Comparison of ENCODE assay signal across 1 cellular context in the genomic region with DNA sequence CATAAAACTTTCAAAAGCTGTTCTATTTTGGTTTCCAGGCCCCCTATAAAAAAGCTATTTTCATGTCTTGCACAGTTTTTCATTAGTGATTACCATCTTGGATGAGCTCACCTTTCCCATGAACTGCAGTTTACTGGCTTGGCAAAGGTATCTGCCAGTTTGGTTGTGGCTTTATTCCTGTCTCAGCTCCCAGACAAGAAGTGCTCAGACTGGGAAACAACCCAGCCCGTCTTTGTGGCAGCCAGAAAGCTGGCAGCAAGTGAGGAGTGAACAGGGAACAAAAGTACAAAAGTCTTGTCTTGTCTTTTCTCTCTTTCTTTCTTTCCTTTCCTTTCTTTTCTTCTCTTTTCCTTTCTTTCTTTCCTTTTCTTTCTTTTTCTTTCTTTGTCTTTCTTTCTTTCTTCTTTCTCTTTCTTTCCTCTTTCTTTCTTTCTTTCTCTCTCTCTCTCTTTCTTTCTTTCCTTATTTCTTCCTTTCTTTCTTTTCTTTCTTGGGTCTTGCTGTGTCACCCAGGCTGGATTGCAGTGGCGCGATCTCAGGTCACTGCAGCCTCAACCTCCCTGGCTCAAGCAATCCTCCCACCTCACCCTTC.
TF ChIP-seq lines count a peak whose summit lies in the region.

No MANE protein-coding gene starts in this region.

TF ChIP-seq in GM23338, 12 proteins besides CTCF, POLR2A, EP300 and RAD21 (continued from another document):
- TF ChIP-seq, protein P1, sequence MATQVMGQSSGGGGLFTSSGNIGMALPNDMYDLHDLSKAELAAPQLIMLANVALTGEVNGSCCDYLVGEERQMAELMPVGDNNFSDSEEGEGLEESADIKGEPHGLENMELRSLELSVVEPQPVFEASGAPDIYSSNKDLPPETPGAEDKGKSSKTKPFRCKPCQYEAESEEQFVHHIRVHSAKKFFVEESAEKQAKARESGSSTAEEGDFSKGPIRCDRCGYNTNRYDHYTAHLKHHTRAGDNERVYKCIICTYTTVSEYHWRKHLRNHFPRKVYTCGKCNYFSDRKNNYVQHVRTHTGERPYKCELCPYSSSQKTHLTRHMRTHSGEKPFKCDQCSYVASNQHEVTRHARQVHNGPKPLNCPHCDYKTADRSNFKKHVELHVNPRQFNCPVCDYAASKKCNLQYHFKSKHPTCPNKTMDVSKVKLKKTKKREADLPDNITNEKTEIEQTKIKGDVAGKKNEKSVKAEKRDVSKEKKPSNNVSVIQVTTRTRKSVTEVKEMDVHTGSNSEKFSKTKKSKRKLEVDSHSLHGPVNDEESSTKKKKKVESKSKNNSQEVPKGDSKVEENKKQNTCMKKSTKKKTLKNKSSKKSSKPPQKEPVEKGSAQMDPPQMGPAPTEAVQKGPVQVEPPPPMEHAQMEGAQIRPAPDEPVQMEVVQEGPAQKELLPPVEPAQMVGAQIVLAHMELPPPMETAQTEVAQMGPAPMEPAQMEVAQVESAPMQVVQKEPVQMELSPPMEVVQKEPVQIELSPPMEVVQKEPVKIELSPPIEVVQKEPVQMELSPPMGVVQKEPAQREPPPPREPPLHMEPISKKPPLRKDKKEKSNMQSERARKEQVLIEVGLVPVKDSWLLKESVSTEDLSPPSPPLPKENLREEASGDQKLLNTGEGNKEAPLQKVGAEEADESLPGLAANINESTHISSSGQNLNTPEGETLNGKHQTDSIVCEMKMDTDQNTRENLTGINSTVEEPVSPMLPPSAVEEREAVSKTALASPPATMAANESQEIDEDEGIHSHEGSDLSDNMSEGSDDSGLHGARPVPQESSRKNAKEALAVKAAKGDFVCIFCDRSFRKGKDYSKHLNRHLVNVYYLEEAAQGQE (IDR thresholded peaks at IDR 0.05; ENCODE audit: unreplicated experiment): no peak
TF ChIP-seq in GM23338: peak in this region for 0.
